ENCODE assay signal across 1 cellular context in genomic region chr6:44053106-44053756, GRCh38.
A peak's percentile ranks its signal among the peaks of the same experiment; 100 is the strongest.
TF ChIP-seq lines count a peak whose summit lies in the region.

No MANE protein-coding gene starts in this region.

TF ChIP-seq in HepG2, 621 proteins besides CTCF, POLR2A, EP300 and RAD21 (continued from another document and continues in another):
- peak; percentile 75 for TF ChIP-seq ZNF687 (CRISPR knock-in tag; IDR thresholded peaks at IDR 0.05)
- no peak for TF ChIP-seq FOSL2 (CRISPR knock-in tag; IDR thresholded peaks at IDR 0.05)
- TF ChIP-seq MYNN (CRISPR knock-in tag; IDR thresholded peaks at IDR 0.05; ENCODE audit: low read depth) = no peak
- TF ChIP-seq ZNF317 (CRISPR knock-in tag; IDR thresholded peaks at IDR 0.05) = no peak
- TF ChIP-seq ISL2 (CRISPR knock-in tag; IDR thresholded peaks at IDR 0.05) = no peak
- no peak for TF ChIP-seq ZBTB20 (CRISPR knock-in tag; IDR thresholded peaks at IDR 0.05; ENCODE audit: borderline replicate concordance, low read depth)
- no peak for TF ChIP-seq HDAC6 (IDR thresholded peaks at IDR 0.05; ENCODE audit: low read depth, low read length)
- no peak for TF ChIP-seq ZNF800 (CRISPR knock-in tag; IDR thresholded peaks at IDR 0.05)
- TF ChIP-seq MYPOP (CRISPR knock-in tag; IDR thresholded peaks at IDR 0.05) = no peak
- TF ChIP-seq ZNF343 (CRISPR knock-in tag; IDR thresholded peaks at IDR 0.05) = no peak
- no peak for TF ChIP-seq SP1 (IDR thresholded peaks at IDR 0.05)
- TF ChIP-seq SP1 (CRISPR knock-in tag; IDR thresholded peaks at IDR 0.05) = no peak
- TF ChIP-seq ZNF136 (CRISPR knock-in tag; IDR thresholded peaks at IDR 0.05; ENCODE audit: low read depth) = 0 out of 2 replicates have a peak, but pooled peaks have one; percentile 43
- no peak for TF ChIP-seq PRDM4 (CRISPR knock-in tag; IDR thresholded peaks at IDR 0.05; ENCODE audit: borderline replicate concordance)
- no peak for TF ChIP-seq MXI1 (IDR thresholded peaks at IDR 0.05; ENCODE audit: borderline replicate concordance, low read depth, low read length)
- TF ChIP-seq GMEB1 (CRISPR knock-in tag; IDR thresholded peaks at IDR 0.05; ENCODE audit: borderline replicate concordance) = 0 out of 2 replicates have a peak, but pooled peaks have one; percentile 17
- 0 out of 2 replicates have a peak, but pooled peaks have one; percentile 10 for TF ChIP-seq MED1 (CRISPR knock-in tag; IDR thresholded peaks at IDR 0.05)
- no peak for TF ChIP-seq ZBTB7A (CRISPR knock-in tag; IDR thresholded peaks at IDR 0.05)
- TF ChIP-seq ZBTB43 (CRISPR knock-in tag; conservative IDR thresholded peaks at IDR 0.05) = no peak
- TF ChIP-seq ZNF841 (CRISPR knock-in tag; IDR thresholded peaks at IDR 0.05; ENCODE audit: borderline replicate concordance) = no peak
- no peak for TF ChIP-seq ZBTB21 (CRISPR knock-in tag; IDR thresholded peaks at IDR 0.05)
- TF ChIP-seq ZFP36 (IDR thresholded peaks at IDR 0.05; ENCODE audit: borderline replicate concordance, low read depth, low read length, partially characterized antibody) = no peak
- TF ChIP-seq ZNF17 (CRISPR knock-in tag; IDR thresholded peaks at IDR 0.05) = no peak
- TF ChIP-seq ZNF703 (CRISPR knock-in tag; IDR thresholded peaks at IDR 0.05; ENCODE audit: borderline replicate concordance) = no peak
- peak; percentile 44; the same call in 1 of the 2 replicates for TF ChIP-seq ZNF816 (CRISPR knock-in tag; IDR thresholded peaks at IDR 0.05; ENCODE audit: borderline replicate concordance)
- 0 out of 2 replicates have a peak, but pooled peaks have one; percentile 27 for TF ChIP-seq AHDC1 (CRISPR knock-in tag; IDR thresholded peaks at IDR 0.05; ENCODE audit: borderline replicate concordance)
- no peak for TF ChIP-seq EEA1 (CRISPR knock-in tag; IDR thresholded peaks at IDR 0.05; ENCODE audit: borderline replicate concordance)
- no peak for TF ChIP-seq ZNF335 (CRISPR knock-in tag; IDR thresholded peaks at IDR 0.05)
- no peak for TF ChIP-seq ZNF350 (CRISPR knock-in tag; IDR thresholded peaks at IDR 0.05; ENCODE audit: borderline replicate concordance, low read depth)
- TF ChIP-seq PRPF4 (IDR thresholded peaks at IDR 0.05; ENCODE audit: low read depth, low read length, poor library complexity, severe bottlenecking) = no peak
- no peak for TF ChIP-seq REPIN1 (CRISPR knock-in tag; IDR thresholded peaks at IDR 0.05; ENCODE audit: borderline replicate concordance, low read depth)
- peak; percentile 43; the same call in 1 of the 2 replicates for TF ChIP-seq HIC2 (CRISPR knock-in tag; IDR thresholded peaks at IDR 0.05; ENCODE audit: low read depth)
